16 cellular contexts compared by ENCODE assay signal in the genomic region with DNA sequence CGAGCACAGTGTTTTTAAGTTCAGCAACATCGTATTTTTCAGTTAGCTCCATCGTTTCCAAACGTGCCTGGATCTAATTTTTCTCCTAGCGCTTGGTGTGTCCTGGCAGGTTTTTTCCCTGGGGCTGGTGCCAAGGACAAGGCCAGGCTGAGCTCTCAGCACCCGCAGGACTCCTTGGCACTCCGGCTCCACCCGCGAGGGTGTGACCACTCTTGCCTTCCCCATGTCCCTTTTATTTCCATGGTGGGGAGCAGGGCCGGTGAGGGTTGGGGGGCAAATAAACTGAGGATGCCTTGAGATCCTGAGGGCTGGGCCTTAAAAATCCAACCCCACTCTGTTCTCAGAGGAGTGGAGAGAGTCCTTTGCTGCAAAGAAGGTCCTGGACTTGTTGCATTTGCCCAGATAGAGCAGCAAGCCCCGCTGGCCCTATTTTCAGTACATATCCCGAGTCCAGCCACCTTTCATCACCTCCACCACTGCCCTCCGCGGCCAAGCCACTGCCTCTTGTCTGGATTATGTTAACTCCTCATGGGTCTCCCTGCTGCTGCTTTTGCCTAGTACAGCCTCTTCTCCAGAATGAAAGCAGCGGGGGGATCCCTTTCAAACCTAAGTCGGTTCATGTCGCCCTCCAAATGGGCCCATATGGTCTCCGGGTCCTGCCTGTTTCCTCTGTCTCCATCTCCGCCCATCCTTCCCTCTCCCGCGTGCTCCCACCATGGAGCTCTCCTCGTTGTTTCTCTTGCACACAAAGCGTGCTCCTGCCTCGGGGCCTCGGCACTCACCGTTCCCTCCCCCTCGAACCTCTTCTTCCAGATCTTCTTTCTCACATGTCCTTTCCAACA. TPM values are rescaled to one million over a fixed set of nuclear protein-coding genes. Genes with fewer than 3 reads are reported as not detected.
DNase-seq lines count a peak whose midpoint lies in the region; ATAC-seq and FAIRE-seq lines count a peak whose summit lies in the region.
"Had no signal": no experiment of that assay in that cellular context is flagged by ENCODE, and none has a peak within 500 bp of the region (broad histone marks: within the 10 kb centered on the region; RNA-seq: fewer than 3 reads in every experiment).

No MANE protein-coding gene starts in this region.

- H3K79me2 ChIP-seq in GM23248 (ENCODE audit: insufficient read depth) = no peaks in the 10 kb centered on the region

- in situ Hi-C loops in GM23248 (cut with MboI) = no loop called here

- H3K36me3 ChIP-seq in GM23248 (ENCODE audit: low read depth) = no peaks in the 10 kb centered on the region

- no peaks in the 10 kb centered on the region for H3K9me3 ChIP-seq in GM23248 (ENCODE audit: low read depth)

- no peaks in the 10 kb centered on the region for H3K27me3 ChIP-seq in GM23248 (replicated peaks; ENCODE audit: insufficient read depth)

- H3K9me2 ChIP-seq in GM23248 (ENCODE audit: insufficient read depth) = no peaks in the 10 kb centered on the region

- H3K27ac Mint-ChIP-seq in effector memory CD8-positive, alpha-beta T cell = peak overlapping the region; percentile 42 to 81
- H3K27ac Mint-ChIP-seq in naive B cell = peak overlapping the region; percentile 94 to 99 (median 99)

- no peaks in the 10 kb centered on the region for H3K9me3 Mint-ChIP-seq in effector memory CD8-positive, alpha-beta T cell
- no peaks in the 10 kb centered on the region for H3K9me3 Mint-ChIP-seq in naive B cell

- no peak overlapping the region for H3K4me2 ChIP-seq in GM23248 (ENCODE audit: unreplicated experiment)

- no peak overlapping the region for H3K9ac ChIP-seq in GM23248

- H3K4me1 Mint-ChIP-seq in effector memory CD8-positive, alpha-beta T cell (ENCODE audit: low read depth in 2 of 2) = peaks cover 9 to 22% of the 10 kb centered on the region in 2 donors
- H3K4me1 Mint-ChIP-seq in naive B cell = peaks cover 74 to 91% (median 84%) of the 10 kb centered on the region in 3 donors

- DNase-seq in AG20443 (ENCODE audit: low spot score) (peak; percentile 58), GM23248 (peak; percentile 43), naive B cell (no peak), iPS-NIHi7 (ENCODE audit: extremely low spot score) (no peak), anterior cingulate cortex (lab: John Stamatoyannopoulos, UW) (no peak), NCI-H446 treated with DMSO at 0.1 percent for 48 hours (lab: John Stamatoyannopoulos, UW) (no peak), GM19239 (ENCODE audit: insufficient read length, low spot score) (no peak)
- DNase-seq in effector memory CD8-positive, alpha-beta T cell = no peak
- DNase-seq: midbrain; NCI-H1105; NCI-H526; stimulated activated CD4-positive, alpha-beta T cell treated with anti-CD3 and anti-CD28 coated beads, Interleukin-4, amount 100 ng/mL, for 4 hours had no signal

- no peaks in the 10 kb centered on the region for H4K20me1 ChIP-seq in GM23248 (ENCODE audit: insufficient read depth)

- H2AFZ ChIP-seq in GM23248 = no peak overlapping the region; the same call in 1 of the 2 replicates

- peaks cover 23% of the 10 kb centered on the region for H3F3A ChIP-seq in GM23248 (ENCODE audit: insufficient read depth)

- ATAC-seq in effector memory CD8-positive, alpha-beta T cell (replicated peaks) = no peak
- no peak for ATAC-seq in naive B cell (ENCODE audit: low read depth in 2 of 2)

- H3K4me1 ChIP-seq in GM23248 (ENCODE audit: insufficient read depth) = no peaks in the 10 kb centered on the region; the same call in 1 of the 2 replicates

- no peak overlapping the region for H3K4me3 Mint-ChIP-seq in effector memory CD8-positive, alpha-beta T cell
- peak overlapping the region; percentile 50 to 86 (median 77) for H3K4me3 Mint-ChIP-seq in naive B cell

- peaks cover 0 to under 1% of the 10 kb centered on the region in 2 donors for H3K27me3 Mint-ChIP-seq in effector memory CD8-positive, alpha-beta T cell
- H3K27me3 Mint-ChIP-seq in naive B cell = no peaks in the 10 kb centered on the region

- H3K27ac ChIP-seq in GM23248 = no peak overlapping the region
- H3K27ac ChIP-seq: epithelial cell of prostate had no signal

- no peak for FAIRE-seq in GM19239 (lab: Jason Lieb, UNC)
- FAIRE-seq: bronchial epithelial cell, HTR-8/SVneo had no signal

- H3K4me3 ChIP-seq in GM23248 = no peak overlapping the region

- 35% methylated on average over 27 of the region's 27 CpGs for WGBS in GM23248 (ENCODE audit: low coverage in 1 of 2, low lambda C conversion rate in 2 of 2, missing lambda C conversion rate in 2 of 2), 2 experiments

- peaks cover 12% of the 10 kb centered on the region for H3K36me3 Mint-ChIP-seq in effector memory CD8-positive, alpha-beta T cell (ENCODE audit: insufficient read depth)
- H3K36me3 Mint-ChIP-seq in naive B cell = peaks cover 0 to 6% of the 10 kb centered on the region in 2 donors

RNA-seq across cellular contexts. Expression of gene RAB44, which starts 4.5 kb away (rescaled TPM):
- total RNA-seq in GM23248 (2014; rRNA removed; shearing (Covaris generic)) = not detected in 2 replicates
- polyA plus RNA-seq in GM23248 (2016; fragmentation: Nextera tagmentation; extraction: Ambion mirVana) (not detected in 2 replicates), naive B cell (ENCODE audit: low read depth in 6 of 6) (not detected)
- total RNA-seq: pulmonary artery endothelial cell had no signal

RNA-seq across cellular contexts. Expression of gene CDKN1A, which starts 14.6 kb away (rescaled TPM):
- total RNA-seq in GM23248 (2014; rRNA removed; shearing (Covaris generic)) = 469 and 549 TPM in 2 replicates
- polyA plus RNA-seq in GM23248 (2016; fragmentation: Nextera tagmentation; extraction: Ambion mirVana) (813 and 856 TPM in 2 replicates), naive B cell (ENCODE audit: low read depth in 6 of 6) (10 to 100 TPM; 22.9 to 89.9 (median 48.2) TPM)

Comparison
In these comparisons a context has a peak if more than half of its experiments do, and no peak if none do; other contexts are left out.
1. DNase-seq: peak in AG20443 (single experiment) and GM23248 (single experiment); none in effector memory CD8-positive, alpha-beta T cell (0 of 3), naive B cell (single experiment), iPS-NIHi7 (single experiment), anterior cingulate cortex (0 of 58), NCI-H446 treated with DMSO at 0.1 percent for 48 hours (single experiment) and GM19239 (single experiment).
2. H3K4me3 Mint-ChIP-seq: peak in naive B cell (8 of 8); none in effector memory CD8-positive, alpha-beta T cell (0 of 2).